ENCODE assay signal across 8 cellular contexts in genomic region chr2:19863303-19864041, GRCh38. TPM values are rescaled to one million over a fixed set of nuclear protein-coding genes. Genes with fewer than 3 reads are reported as not detected.
A peak's percentile ranks its signal among the peaks of the same experiment; 100 is the strongest.
DNase-seq lines count a peak whose midpoint lies in the region; ATAC-seq lines count a peak whose summit lies in the region.

No MANE protein-coding gene starts in this region.

- H3K36me3 Mint-ChIP-seq in activated CD8-positive, alpha-beta T cell treated with anti-CD3 and anti-CD28 coated beads, Interleukin-2, amount 10 ng/mL, durations not matched to agents 7 days and 5 days (ENCODE audit: low read depth) = no peaks in the 10 kb centered on the region

- no peaks in the 10 kb centered on the region for H3K9me3 Mint-ChIP-seq in activated CD8-positive, alpha-beta T cell treated with anti-CD3 and anti-CD28 coated beads, Interleukin-2, amount 10 ng/mL, durations not matched to agents 7 days and 5 days (ENCODE audit: insufficient read depth)

- H3K27ac Mint-ChIP-seq in activated CD8-positive, alpha-beta T cell treated with anti-CD3 and anti-CD28 coated beads, Interleukin-2, amount 10 ng/mL, durations not matched to agents 7 days and 5 days = no peak overlapping the region

- no peaks in the 10 kb centered on the region for H3K27me3 Mint-ChIP-seq in activated CD8-positive, alpha-beta T cell treated with anti-CD3 and anti-CD28 coated beads, Interleukin-2, amount 10 ng/mL, durations not matched to agents 7 days and 5 days (ENCODE audit: low read depth)

- CTCF ChIA-PET in activated CD8-positive, alpha-beta T cell treated with anti-CD3 and anti-CD28 coated beads, Interleukin-2, amount 10 ng/mL, durations not matched to agents 7 days and 5 days (lab: Charles Lee) = interaction anchor here (0.8 to 2.3 kb wide), 12 partner anchors 11 to 1343 kb away, joined by 3 to 11 read pairs (median 4); no protein-coding TSS in a partner anchor

- peaks cover 10% of the 10 kb centered on the region for H3K4me1 Mint-ChIP-seq in activated CD8-positive, alpha-beta T cell treated with anti-CD3 and anti-CD28 coated beads, Interleukin-2, amount 10 ng/mL, durations not matched to agents 7 days and 5 days (ENCODE audit: low read depth)

- peak; percentile 65 for ATAC-seq in HG02759 (IDR thresholded peaks at IDR 0.05; ENCODE audit: unreplicated experiment)
- ATAC-seq in activated CD8-positive, alpha-beta T cell treated with anti-CD3 and anti-CD28 coated beads, Interleukin-2, amount 10 ng/mL, durations not matched to agents 7 days and 5 days = peak; percentile 87

- DNase-seq in NCI-H748 (lab: John Stamatoyannopoulos, UW; ENCODE audit: unreplicated experiment) = peak; percentile 54
- DNase-seq in NCI-H748 treated with DMSO at 0.1 percent for 48 hours (lab: John Stamatoyannopoulos, UW) = no peak
- peak; percentile 47 for DNase-seq in NCI-H2107 (lab: John Stamatoyannopoulos, UW)
- DNase-seq in activated CD8-positive, alpha-beta T cell treated with anti-CD3 and anti-CD28 coated beads, Interleukin-2, amount 10 ng/mL, durations not matched to agents 7 days and 5 days = peak; percentile 74
- DNase-seq in effector CD8-positive, alpha-beta T cell (lab: John Stamatoyannopoulos, UW) = peak; percentile 57
- DNase-seq in lung microvascular endothelial cell (ENCODE audit: low read depth in 2 of 2) = peak; percentile 50 to 73
- DNase-seq in stimulated activated CD8-positive, alpha-beta memory T cell treated with anti-CD3 and anti-CD28 coated beads, Interleukin-12 subunit alpha, Interleukin-12 subunit beta, amount 100 ng/mL, for 24 hours (ENCODE audit: extremely low read depth) = peak; percentile 30

- POLR2A ChIA-PET in activated CD8-positive, alpha-beta T cell treated with anti-CD3 and anti-CD28 coated beads, Interleukin-2, amount 10 ng/mL, durations not matched to agents 7 days and 5 days (lab: Charles Lee) = interaction anchor here (1.6 kb wide), 1 partner anchor 37 kb away, joined by 8 read pairs; no protein-coding TSS in a partner anchor

- no peak overlapping the region for H3K4me3 Mint-ChIP-seq in activated CD8-positive, alpha-beta T cell treated with anti-CD3 and anti-CD28 coated beads, Interleukin-2, amount 10 ng/mL, durations not matched to agents 7 days and 5 days

RNA-seq across cellular contexts. Expression of gene TTC32, which starts 38.3 kb away (rescaled TPM):
- total RNA-seq in activated CD8-positive, alpha-beta T cell treated with anti-CD3 and anti-CD28 coated beads, Interleukin-2, amount 10 ng/mL, durations not matched to agents 7 days and 5 days = 10 to 100 TPM; 19.3 to 21.9 TPM
- total RNA-seq in lung microvascular endothelial cell = 3.9 and 8.3 TPM in 2 replicates
